ENCODE assay signal across 3 cellular contexts in the genomic region with DNA sequence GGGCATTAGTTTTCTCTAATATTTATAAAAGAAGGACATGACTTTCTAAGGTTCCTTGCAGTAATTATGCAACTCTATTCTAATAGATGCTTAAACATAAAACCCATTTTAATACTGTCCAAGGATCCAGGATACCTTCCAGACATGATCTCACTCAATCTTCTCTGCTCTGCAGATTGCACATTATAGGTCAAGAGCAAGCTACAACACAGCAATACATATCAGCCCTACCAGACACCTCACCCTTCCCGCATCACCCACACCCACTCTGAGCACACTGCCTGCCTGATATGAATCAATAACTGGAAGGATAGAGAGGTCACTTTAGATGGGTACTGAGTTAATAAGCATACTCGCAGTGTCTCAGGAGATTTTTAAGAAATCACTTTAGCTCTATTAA.
DNase-seq lines count a peak whose midpoint lies in the region; ATAC-seq, FAIRE-seq and TF ChIP-seq lines count a peak whose summit lies in the region.
"Not testable (repeated sequence)": the region's sequence is repeated elsewhere in the genome, so short reads cannot be mapped to it uniquely, and the experiment has no call there.

No MANE protein-coding gene starts in this region.

- not testable (repeated sequence) for H3K27ac ChIP-seq in K562 (ENCODE audit: extremely low read depth, low read depth, low read length)

- intact Hi-C loops in K562 (cut with micrococcal nuclease); Right ventricle myocardium superior (cut with DNase I): not testable (repeated sequence)

- not testable (repeated sequence) for H3K36me3 Mint-ChIP-seq in stimulated activated effector memory CD8-positive, alpha-beta T cell treated with anti-CD3 and anti-CD28 coated beads, Interleukin-12 subunit alpha, Interleukin-12 subunit beta, amount 100 ng/mL, for 72 hours

- H3K79me2 ChIP-seq in K562 (ENCODE audit: control insufficient read depth, insufficient read depth, low read length) = not testable (repeated sequence)

- ATAC-seq in K562 (peak; percentile 83), Right ventricle myocardium superior (ENCODE audit: poor library complexity) (peak; percentile 22)
- ATAC-seq in stimulated activated effector memory CD8-positive, alpha-beta T cell treated with anti-CD3 and anti-CD28 coated beads, Interleukin-12 subunit alpha, Interleukin-12 subunit beta, amount 100 ng/mL, for 72 hours = peak; percentile 47

- H3K9me1 ChIP-seq in K562 (ENCODE audit: control insufficient read depth, insufficient read depth, low read length) = not testable (repeated sequence)

- H3K9me3 ChIP-seq in K562 (replicated peaks; ENCODE audit: control insufficient read depth, insufficient read depth, low read depth, low read length) = not testable (repeated sequence)

- not testable (repeated sequence) for H3K4me2 ChIP-seq in K562 (ENCODE audit: insufficient read depth, low read length)

- not testable (repeated sequence) for TF ChIP-seq POLR2A in K562 (conservative IDR thresholded peaks at IDR 0.05)

- in situ Hi-C loops in K562 (cut with MboI) = not testable (repeated sequence)

- not testable (repeated sequence) for DNase-seq in K562 (ENCODE audit: extremely low read depth in 1 of 4, low spot score in 3 of 4); Right ventricle myocardium superior; stimulated activated effector memory CD8-positive, alpha-beta T cell treated with anti-CD3 and anti-CD28 coated beads, Interleukin-12 subunit alpha, Interleukin-12 subunit beta, amount 100 ng/mL, for 72 hours (ENCODE audit: low spot score in 2 of 2)

- not testable (repeated sequence) for BruUV-seq in K562 (replicated peaks; lab: Mats Ljungman, UMichigan)

- not testable (repeated sequence) for TF ChIP-seq CTCF in K562 (IDR thresholded peaks at IDR 0.05 in 2 of 3, conservative IDR thresholded peaks at IDR 0.05 in 1 of 3; ENCODE audit: insufficient read depth in 2 of 3, low read depth in 1 of 3, low read length in 3 of 3)

- not testable (repeated sequence) for H3K27me3 ChIP-seq in K562 (ENCODE audit: control insufficient read depth in 2 of 2, insufficient read depth in 2 of 2, low read length in 2 of 2)

- H3K4me1 Mint-ChIP-seq in stimulated activated effector memory CD8-positive, alpha-beta T cell treated with anti-CD3 and anti-CD28 coated beads, Interleukin-12 subunit alpha, Interleukin-12 subunit beta, amount 100 ng/mL, for 72 hours = not testable (repeated sequence)

- CTCF ChIA-PET in K562 (lab: Yijun Ruan, JAX; ENCODE audit: low intra/inter-chr PET ratio) = not testable (repeated sequence)

- not testable (repeated sequence) for H3K4me1 ChIP-seq in K562 (replicated peaks in 1 of 2; ENCODE audit: control insufficient read depth in 2 of 2, insufficient read depth in 2 of 2, low read length in 2 of 2)

- H3K4me3 Mint-ChIP-seq in stimulated activated effector memory CD8-positive, alpha-beta T cell treated with anti-CD3 and anti-CD28 coated beads, Interleukin-12 subunit alpha, Interleukin-12 subunit beta, amount 100 ng/mL, for 72 hours = not testable (repeated sequence)

- POLR2A ChIA-PET in K562 (lab: Yijun Ruan, JAX) = not testable (repeated sequence)

- not testable (repeated sequence) for H3K9me3 Mint-ChIP-seq in stimulated activated effector memory CD8-positive, alpha-beta T cell treated with anti-CD3 and anti-CD28 coated beads, Interleukin-12 subunit alpha, Interleukin-12 subunit beta, amount 100 ng/mL, for 72 hours

- H3K4me3 ChIP-seq in K562 = not testable (repeated sequence)

- not testable (repeated sequence) for H3K27ac Mint-ChIP-seq in stimulated activated effector memory CD8-positive, alpha-beta T cell treated with anti-CD3 and anti-CD28 coated beads, Interleukin-12 subunit alpha, Interleukin-12 subunit beta, amount 100 ng/mL, for 72 hours

- TF ChIP-seq EP300 in K562 (IDR thresholded peaks at IDR 0.05; ENCODE audit: low read length) = not testable (repeated sequence)

- no CpG with 5 or more reads among the region's 2 CpGs for WGBS in K562 (ENCODE audit: insufficient coverage, low coverage, missing lambda C conversion rate)

- not testable (repeated sequence) for H4K20me1 ChIP-seq in K562 (replicated peaks; ENCODE audit: control insufficient read depth, insufficient read depth, low read length)

- not testable (repeated sequence) for FAIRE-seq in K562 (lab: Jason Lieb, UNC)

- TF ChIP-seq RAD21 in K562 (CRISPR knock-in tag; conservative IDR thresholded peaks at IDR 0.05 in 1 of 2, IDR thresholded peaks at IDR 0.05 in 1 of 2) = not testable (repeated sequence)

- H3K9ac ChIP-seq in K562 (ENCODE audit: insufficient read depth in 1 of 2, low read depth in 2 of 2, low read length in 2 of 2) = not testable (repeated sequence)

- not testable (repeated sequence) for H2AFZ ChIP-seq in K562 (ENCODE audit: low read depth, low read length)

- not testable (repeated sequence) for H3K36me3 ChIP-seq in K562 (ENCODE audit: control insufficient read depth, insufficient read depth, low read length)

Comparison
In these comparisons a context has a peak if more than half of its experiments do, and no peak if none do; other contexts are left out.
1. ATAC-seq: peak in every context shown above with its lines; median percentile 83 in K562; 47 in stimulated activated effector memory CD8-positive, alpha-beta T cell treated with anti-CD3 and anti-CD28 coated beads, Interleukin-12 subunit alpha, Interleukin-12 subunit beta, amount 100 ng/mL, for 72 hours; 22 in Right ventricle myocardium superior.